1 cellular context compared by ENCODE assay signal in the genomic region with DNA sequence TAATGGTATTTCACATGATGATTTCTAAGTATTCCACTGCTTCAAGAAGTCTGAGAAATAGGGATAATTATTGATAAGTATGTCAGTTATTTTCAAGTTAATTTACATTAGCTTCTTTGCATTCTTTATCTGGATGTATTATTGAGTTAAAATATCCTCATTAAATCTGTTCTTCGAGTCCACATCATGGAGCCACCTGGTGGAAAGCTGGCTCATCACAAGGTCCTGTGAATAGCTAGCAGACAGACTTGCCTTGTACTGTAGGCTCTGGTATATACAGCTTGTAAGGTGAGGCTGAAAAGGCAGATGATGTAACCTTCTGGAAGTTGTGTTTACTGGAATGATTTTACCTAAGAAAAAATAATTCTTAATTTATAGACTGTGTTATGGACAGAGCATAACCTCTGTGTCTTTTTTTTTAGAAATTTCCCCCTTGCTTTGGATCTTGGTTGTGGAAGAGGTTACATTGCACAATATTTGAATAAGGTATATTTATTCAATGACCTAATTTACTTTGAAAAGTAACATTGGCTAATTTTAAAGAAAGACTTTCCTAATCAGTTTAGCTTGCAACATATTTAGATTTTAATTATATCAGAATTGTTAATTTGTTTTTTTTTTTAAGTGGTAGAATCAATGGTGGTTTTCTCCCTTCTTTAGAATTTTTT.
TF ChIP-seq lines count a peak whose summit lies in the region.

No MANE protein-coding gene starts in this region.

TF ChIP-seq in HepG2, 621 proteins besides CTCF, POLR2A, EP300 and RAD21 (continued from another document and continues in another):
- TF ChIP-seq ZNF724P (CRISPR knock-in tag; IDR thresholded peaks at IDR 0.05; ENCODE audit: borderline replicate concordance): no peak
- TF ChIP-seq ZNF790 (CRISPR knock-in tag; IDR thresholded peaks at IDR 0.05; ENCODE audit: borderline replicate concordance): no peak
- TF ChIP-seq, protein P1, sequence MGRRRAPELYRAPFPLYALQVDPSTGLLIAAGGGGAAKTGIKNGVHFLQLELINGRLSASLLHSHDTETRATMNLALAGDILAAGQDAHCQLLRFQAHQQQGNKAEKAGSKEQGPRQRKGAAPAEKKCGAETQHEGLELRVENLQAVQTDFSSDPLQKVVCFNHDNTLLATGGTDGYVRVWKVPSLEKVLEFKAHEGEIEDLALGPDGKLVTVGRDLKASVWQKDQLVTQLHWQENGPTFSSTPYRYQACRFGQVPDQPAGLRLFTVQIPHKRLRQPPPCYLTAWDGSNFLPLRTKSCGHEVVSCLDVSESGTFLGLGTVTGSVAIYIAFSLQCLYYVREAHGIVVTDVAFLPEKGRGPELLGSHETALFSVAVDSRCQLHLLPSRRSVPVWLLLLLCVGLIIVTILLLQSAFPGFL (CRISPR knock-in tag; IDR thresholded peaks at IDR 0.05): no peak
- no peak for TF ChIP-seq ZNF430 (CRISPR knock-in tag; IDR thresholded peaks at IDR 0.05)
- TF ChIP-seq ZNF670 (CRISPR knock-in tag; IDR thresholded peaks at IDR 0.05; ENCODE audit: borderline replicate concordance): no peak
- TF ChIP-seq JUN (CRISPR knock-in tag; IDR thresholded peaks at IDR 0.05): no peak
- TF ChIP-seq PRMT3 (CRISPR knock-in tag; IDR thresholded peaks at IDR 0.05; ENCODE audit: borderline replicate concordance, low read depth): no peak
- TF ChIP-seq ZNF558 (CRISPR knock-in tag; IDR thresholded peaks at IDR 0.05; ENCODE audit: borderline replicate concordance): no peak
- no peak for TF ChIP-seq ZZZ3 (CRISPR knock-in tag; IDR thresholded peaks at IDR 0.05; ENCODE audit: borderline replicate concordance)
- no peak for TF ChIP-seq ARHGAP35 (CRISPR knock-in tag; IDR thresholded peaks at IDR 0.05; ENCODE audit: borderline replicate concordance)
- no peak for TF ChIP-seq ZBTB1 (CRISPR knock-in tag; IDR thresholded peaks at IDR 0.05; ENCODE audit: borderline replicate concordance)
- no peak for TF ChIP-seq REPIN1 (CRISPR knock-in tag; IDR thresholded peaks at IDR 0.05; ENCODE audit: borderline replicate concordance, low read depth)
- no peak for TF ChIP-seq ZSCAN22 (CRISPR knock-in tag; IDR thresholded peaks at IDR 0.05)
- peak; percentile 85; the same call in 1 of the 2 replicates for TF ChIP-seq SSRP1 (CRISPR knock-in tag; IDR thresholded peaks at IDR 0.05)
- TF ChIP-seq ATF1 (CRISPR knock-in tag; IDR thresholded peaks at IDR 0.05): no peak
- TF ChIP-seq, protein P2, sequence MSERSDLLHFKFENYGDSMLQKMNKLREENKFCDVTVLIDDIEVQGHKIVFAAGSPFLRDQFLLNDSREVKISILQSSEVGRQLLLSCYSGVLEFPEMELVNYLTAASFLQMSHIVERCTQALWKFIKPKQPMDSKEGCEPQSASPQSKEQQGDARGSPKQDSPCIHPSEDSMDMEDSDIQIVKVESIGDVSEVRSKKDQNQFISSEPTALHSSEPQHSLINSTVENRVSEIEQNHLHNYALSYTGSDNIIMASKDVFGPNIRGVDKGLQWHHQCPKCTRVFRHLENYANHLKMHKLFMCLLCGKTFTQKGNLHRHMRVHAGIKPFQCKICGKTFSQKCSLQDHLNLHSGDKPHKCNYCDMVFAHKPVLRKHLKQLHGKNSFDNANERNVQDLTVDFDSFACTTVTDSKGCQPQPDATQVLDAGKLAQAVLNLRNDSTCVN (CRISPR knock-in tag; IDR thresholded peaks at IDR 0.05; ENCODE audit: borderline replicate concordance): no peak
- TF ChIP-seq RAD51 (IDR thresholded peaks at IDR 0.05; ENCODE audit: borderline replicate concordance): no peak
- TF ChIP-seq ZNF761 (CRISPR knock-in tag; conservative IDR thresholded peaks at IDR 0.05): no peak
- TF ChIP-seq ZSCAN31 (CRISPR knock-in tag; IDR thresholded peaks at IDR 0.05; ENCODE audit: low read depth): no peak
- TF ChIP-seq CEBPB (IDR thresholded peaks at IDR 0.05; ENCODE audit: borderline replicate concordance, low read depth, low read length): peak; percentile 99
- no peak for TF ChIP-seq GABPB1 (CRISPR knock-in tag; IDR thresholded peaks at IDR 0.05)
- TF ChIP-seq ETV5 (CRISPR knock-in tag; IDR thresholded peaks at IDR 0.05; ENCODE audit: borderline replicate concordance): no peak; the same call in 1 of the 2 replicates
- 0 out of 2 replicates have a peak, but pooled peaks have one; percentile 15 for TF ChIP-seq TARDBP (CRISPR knock-in tag; IDR thresholded peaks at IDR 0.05)
- no peak for TF ChIP-seq U2AF2 (IDR thresholded peaks at IDR 0.05; ENCODE audit: low read depth, low read length)
- no peak for TF ChIP-seq SUZ12 (IDR thresholded peaks at IDR 0.05; ENCODE audit: low read depth, low read length)
- TF ChIP-seq ZFP41 (CRISPR knock-in tag; IDR thresholded peaks at IDR 0.05; ENCODE audit: borderline replicate concordance): no peak
- no peak for TF ChIP-seq GATA4 (IDR thresholded peaks at IDR 0.05; ENCODE audit: borderline replicate concordance, low read depth)
- peak; percentile 58; the same call in 1 of the 2 replicates for TF ChIP-seq IRF2 (CRISPR knock-in tag; IDR thresholded peaks at IDR 0.05)
- TF ChIP-seq TRIM24 (CRISPR knock-in tag; IDR thresholded peaks at IDR 0.05): no peak
- TF ChIP-seq KDM5B (CRISPR knock-in tag; IDR thresholded peaks at IDR 0.05; ENCODE audit: borderline replicate concordance): no peak
- 0 out of 2 replicates have a peak, but pooled peaks have one; percentile 31 for TF ChIP-seq RFXANK (CRISPR knock-in tag; IDR thresholded peaks at IDR 0.05)
- no peak for TF ChIP-seq ARID2 (CRISPR knock-in tag; IDR thresholded peaks at IDR 0.05; ENCODE audit: borderline replicate concordance)
- no peak for TF ChIP-seq NFKBIZ (CRISPR knock-in tag; IDR thresholded peaks at IDR 0.05)
- TF ChIP-seq, protein P3, sequence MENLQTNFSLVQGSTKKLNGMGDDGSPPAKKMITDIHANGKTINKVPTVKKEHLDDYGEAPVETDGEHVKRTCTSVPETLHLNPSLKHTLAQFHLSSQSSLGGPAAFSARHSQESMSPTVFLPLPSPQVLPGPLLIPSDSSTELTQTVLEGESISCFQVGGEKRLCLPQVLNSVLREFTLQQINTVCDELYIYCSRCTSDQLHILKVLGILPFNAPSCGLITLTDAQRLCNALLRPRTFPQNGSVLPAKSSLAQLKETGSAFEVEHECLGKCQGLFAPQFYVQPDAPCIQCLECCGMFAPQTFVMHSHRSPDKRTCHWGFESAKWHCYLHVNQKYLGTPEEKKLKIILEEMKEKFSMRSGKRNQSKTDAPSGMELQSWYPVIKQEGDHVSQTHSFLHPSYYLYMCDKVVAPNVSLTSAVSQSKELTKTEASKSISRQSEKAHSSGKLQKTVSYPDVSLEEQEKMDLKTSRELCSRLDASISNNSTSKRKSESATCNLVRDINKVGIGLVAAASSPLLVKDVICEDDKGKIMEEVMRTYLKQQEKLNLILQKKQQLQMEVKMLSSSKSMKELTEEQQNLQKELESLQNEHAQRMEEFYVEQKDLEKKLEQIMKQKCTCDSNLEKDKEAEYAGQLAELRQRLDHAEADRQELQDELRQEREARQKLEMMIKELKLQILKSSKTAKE (CRISPR knock-in tag; IDR thresholded peaks at IDR 0.05; ENCODE audit: borderline replicate concordance): no peak
- TF ChIP-seq SOX5 (CRISPR knock-in tag; IDR thresholded peaks at IDR 0.05; ENCODE audit: borderline replicate concordance): no peak
- no peak for TF ChIP-seq HOXA3 (CRISPR knock-in tag; IDR thresholded peaks at IDR 0.05)
- TF ChIP-seq SMARCC2 (IDR thresholded peaks at IDR 0.05): no peak
- TF ChIP-seq SNAPC2 (CRISPR knock-in tag; IDR thresholded peaks at IDR 0.05): no peak
- TF ChIP-seq CAMTA2 (CRISPR knock-in tag; IDR thresholded peaks at IDR 0.05; ENCODE audit: borderline replicate concordance): no peak
- TF ChIP-seq ZNF296 (CRISPR knock-in tag; conservative IDR thresholded peaks at IDR 0.05): no peak
- TF ChIP-seq, protein P4, sequence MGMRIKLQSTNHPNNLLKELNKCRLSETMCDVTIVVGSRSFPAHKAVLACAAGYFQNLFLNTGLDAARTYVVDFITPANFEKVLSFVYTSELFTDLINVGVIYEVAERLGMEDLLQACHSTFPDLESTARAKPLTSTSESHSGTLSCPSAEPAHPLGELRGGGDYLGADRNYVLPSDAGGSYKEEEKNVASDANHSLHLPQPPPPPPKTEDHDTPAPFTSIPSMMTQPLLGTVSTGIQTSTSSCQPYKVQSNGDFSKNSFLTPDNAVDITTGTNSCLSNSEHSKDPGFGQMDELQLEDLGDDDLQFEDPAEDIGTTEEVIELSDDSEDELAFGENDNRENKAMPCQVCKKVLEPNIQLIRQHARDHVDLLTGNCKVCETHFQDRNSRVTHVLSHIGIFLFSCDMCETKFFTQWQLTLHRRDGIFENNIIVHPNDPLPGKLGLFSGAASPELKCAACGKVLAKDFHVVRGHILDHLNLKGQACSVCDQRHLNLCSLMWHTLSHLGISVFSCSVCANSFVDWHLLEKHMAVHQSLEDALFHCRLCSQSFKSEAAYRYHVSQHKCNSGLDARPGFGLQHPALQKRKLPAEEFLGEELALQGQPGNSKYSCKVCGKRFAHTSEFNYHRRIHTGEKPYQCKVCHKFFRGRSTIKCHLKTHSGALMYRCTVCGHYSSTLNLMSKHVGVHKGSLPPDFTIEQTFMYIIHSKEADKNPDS (CRISPR knock-in tag; IDR thresholded peaks at IDR 0.05): no peak
- 0 out of 4 replicates have a peak, but pooled peaks of 1 of the 2 experiments have one; percentile 17 for TF ChIP-seq NR2F1 (CRISPR knock-in tag; IDR thresholded peaks at IDR 0.05)
- 0 out of 2 replicates have a peak, but pooled peaks have one; percentile 41 for TF ChIP-seq DNMT3B (CRISPR knock-in tag; conservative IDR thresholded peaks at IDR 0.05)
- TF ChIP-seq TEAD3 (CRISPR knock-in tag; optimal IDR thresholded peaks at IDR 0.05; ENCODE audit: borderline replicate concordance): no peak
- no peak for TF ChIP-seq ZNF709 (CRISPR knock-in tag; IDR thresholded peaks at IDR 0.05)
- no peak for TF ChIP-seq ZNF235 (CRISPR knock-in tag; IDR thresholded peaks at IDR 0.05; ENCODE audit: borderline replicate concordance)
- TF ChIP-seq TBL1XR1 (IDR thresholded peaks at IDR 0.05; ENCODE audit: borderline replicate concordance, low read length, partially characterized antibody): peak; percentile 30
- no peak for TF ChIP-seq ONECUT2 (CRISPR knock-in tag; IDR thresholded peaks at IDR 0.05)
- no peak for TF ChIP-seq ZNF781 (CRISPR knock-in tag; IDR thresholded peaks at IDR 0.05; ENCODE audit: borderline replicate concordance, not compliant biosample characterization)
- no peak for TF ChIP-seq ASH2L (IDR thresholded peaks at IDR 0.05; ENCODE audit: insufficient read length, low read depth, low read length)
- TF ChIP-seq, protein P5, sequence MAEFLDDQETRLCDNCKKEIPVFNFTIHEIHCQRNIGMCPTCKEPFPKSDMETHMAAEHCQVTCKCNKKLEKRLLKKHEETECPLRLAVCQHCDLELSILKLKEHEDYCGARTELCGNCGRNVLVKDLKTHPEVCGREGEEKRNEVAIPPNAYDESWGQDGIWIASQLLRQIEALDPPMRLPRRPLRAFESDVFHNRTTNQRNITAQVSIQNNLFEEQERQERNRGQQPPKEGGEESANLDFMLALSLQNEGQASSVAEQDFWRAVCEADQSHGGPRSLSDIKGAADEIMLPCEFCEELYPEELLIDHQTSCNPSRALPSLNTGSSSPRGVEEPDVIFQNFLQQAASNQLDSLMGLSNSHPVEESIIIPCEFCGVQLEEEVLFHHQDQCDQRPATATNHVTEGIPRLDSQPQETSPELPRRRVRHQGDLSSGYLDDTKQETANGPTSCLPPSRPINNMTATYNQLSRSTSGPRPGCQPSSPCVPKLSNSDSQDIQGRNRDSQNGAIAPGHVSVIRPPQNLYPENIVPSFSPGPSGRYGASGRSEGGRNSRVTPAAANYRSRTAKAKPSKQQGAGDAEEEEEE (CRISPR knock-in tag; IDR thresholded peaks at IDR 0.05; ENCODE audit: borderline replicate concordance): no peak
- TF ChIP-seq, protein P6, sequence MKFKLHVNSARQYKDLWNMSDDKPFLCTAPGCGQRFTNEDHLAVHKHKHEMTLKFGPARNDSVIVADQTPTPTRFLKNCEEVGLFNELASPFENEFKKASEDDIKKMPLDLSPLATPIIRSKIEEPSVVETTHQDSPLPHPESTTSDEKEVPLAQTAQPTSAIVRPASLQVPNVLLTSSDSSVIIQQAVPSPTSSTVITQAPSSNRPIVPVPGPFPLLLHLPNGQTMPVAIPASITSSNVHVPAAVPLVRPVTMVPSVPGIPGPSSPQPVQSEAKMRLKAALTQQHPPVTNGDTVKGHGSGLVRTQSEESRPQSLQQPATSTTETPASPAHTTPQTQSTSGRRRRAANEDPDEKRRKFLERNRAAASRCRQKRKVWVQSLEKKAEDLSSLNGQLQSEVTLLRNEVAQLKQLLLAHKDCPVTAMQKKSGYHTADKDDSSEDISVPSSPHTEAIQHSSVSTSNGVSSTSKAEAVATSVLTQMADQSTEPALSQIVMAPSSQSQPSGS (CRISPR knock-in tag; IDR thresholded peaks at IDR 0.05): peak; percentile 87; the same call in 1 of the 2 replicates
- TF ChIP-seq ZNF546 (CRISPR knock-in tag; conservative IDR thresholded peaks at IDR 0.05): no peak
- no peak for TF ChIP-seq SRY (CRISPR knock-in tag; IDR thresholded peaks at IDR 0.05)
- TF ChIP-seq GLI4 (CRISPR knock-in tag; IDR thresholded peaks at IDR 0.05; ENCODE audit: borderline replicate concordance): no peak
- TF ChIP-seq, protein P7, sequence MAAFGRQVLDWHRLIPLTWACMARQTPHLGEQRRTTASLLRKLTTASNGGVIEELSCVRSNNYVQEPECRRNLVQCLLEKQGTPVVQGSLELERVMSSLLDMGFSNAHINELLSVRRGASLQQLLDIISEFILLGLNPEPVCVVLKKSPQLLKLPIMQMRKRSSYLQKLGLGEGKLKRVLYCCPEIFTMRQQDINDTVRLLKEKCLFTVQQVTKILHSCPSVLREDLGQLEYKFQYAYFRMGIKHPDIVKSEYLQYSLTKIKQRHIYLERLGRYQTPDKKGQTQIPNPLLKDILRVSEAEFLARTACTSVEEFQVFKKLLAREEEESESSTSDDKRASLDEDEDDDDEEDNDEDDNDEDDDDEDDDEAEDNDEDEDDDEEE (CRISPR knock-in tag; IDR thresholded peaks at IDR 0.05): no peak
- no peak for TF ChIP-seq SMAD9 (CRISPR knock-in tag; IDR thresholded peaks at IDR 0.05)
- TF ChIP-seq, protein P8, sequence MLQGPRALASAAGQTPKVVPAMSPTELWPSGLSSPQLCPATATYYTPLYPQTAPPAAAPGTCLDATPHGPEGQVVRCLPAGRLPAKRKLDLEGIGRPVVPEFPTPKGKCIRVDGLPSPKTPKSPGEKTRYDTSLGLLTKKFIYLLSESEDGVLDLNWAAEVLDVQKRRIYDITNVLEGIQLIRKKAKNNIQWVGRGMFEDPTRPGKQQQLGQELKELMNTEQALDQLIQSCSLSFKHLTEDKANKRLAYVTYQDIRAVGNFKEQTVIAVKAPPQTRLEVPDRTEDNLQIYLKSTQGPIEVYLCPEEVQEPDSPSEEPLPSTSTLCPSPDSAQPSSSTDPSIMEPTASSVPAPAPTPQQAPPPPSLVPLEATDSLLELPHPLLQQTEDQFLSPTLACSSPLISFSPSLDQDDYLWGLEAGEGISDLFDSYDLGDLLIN (CRISPR knock-in tag; IDR thresholded peaks at IDR 0.05; ENCODE audit: borderline replicate concordance): no peak
- TF ChIP-seq, protein P9, sequence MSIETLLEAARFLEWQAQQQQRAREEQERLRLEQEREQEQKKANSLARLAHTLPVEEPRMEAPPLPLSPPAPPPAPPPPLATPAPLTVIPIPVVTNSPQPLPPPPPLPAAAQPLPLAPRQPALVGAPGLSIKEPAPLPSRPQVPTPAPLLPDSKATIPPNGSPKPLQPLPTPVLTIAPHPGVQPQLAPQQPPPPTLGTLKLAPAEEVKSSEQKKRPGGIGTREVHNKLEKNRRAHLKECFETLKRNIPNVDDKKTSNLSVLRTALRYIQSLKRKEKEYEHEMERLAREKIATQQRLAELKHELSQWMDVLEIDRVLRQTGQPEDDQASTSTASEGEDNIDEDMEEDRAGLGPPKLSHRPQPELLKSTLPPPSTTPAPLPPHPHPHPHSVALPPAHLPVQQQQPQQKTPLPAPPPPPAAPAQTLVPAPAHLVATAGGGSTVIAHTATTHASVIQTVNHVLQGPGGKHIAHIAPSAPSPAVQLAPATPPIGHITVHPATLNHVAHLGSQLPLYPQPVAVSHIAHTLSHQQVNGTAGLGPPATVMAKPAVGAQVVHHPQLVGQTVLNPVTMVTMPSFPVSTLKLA (IDR thresholded peaks at IDR 0.05): no peak
